ENCODE assay signal across 13 cellular contexts in the genomic region with DNA sequence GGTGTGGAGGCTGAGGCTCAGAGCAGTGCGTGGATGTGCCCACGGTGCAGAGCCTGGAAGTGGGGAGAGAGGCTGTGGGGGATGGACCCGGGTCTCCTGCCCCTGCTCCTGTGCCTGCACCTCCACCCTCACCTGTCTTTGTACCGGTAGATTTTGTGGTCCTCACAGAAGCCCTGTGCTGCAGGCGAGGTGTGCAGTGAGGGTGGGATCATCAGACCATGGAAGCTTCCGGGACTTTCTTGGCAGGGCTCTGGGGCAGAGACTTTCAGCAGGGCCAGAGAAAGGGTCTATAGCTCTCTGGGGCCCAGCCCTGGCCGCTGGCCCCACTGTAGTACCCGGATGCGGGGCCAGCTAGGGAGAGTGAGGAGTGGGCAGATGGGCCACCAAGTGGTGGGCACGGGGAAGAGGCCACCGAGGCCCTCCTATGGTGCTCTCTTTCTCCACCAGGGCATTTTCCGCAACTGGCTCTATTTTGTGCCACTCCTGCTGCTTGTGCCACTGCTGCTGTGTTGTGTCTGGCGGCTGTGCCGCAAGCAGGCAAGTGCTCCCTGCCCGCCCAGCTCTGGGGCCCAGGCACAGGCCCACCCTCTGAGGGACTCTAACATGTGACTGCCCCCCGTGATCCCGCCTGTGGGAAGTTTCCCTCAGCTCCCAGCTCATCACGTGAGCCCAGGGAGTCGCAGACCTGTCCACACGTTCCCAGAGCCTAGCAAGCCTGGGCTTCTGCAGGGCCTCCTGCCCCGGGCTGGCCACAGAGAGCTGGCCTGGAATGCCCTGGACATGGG. TPM values are rescaled to one million over a fixed set of nuclear protein-coding genes. Genes with fewer than 3 reads are reported as not detected.
DNase-seq lines count a peak whose midpoint lies in the region; ATAC-seq and TF ChIP-seq lines count a peak whose summit lies in the region.
"Had no signal": no experiment of that assay in that cellular context is flagged by ENCODE, and none has a peak within 500 bp of the region (broad histone marks: within the 10 kb centered on the region; RNA-seq: fewer than 3 reads in every experiment).

No MANE protein-coding gene starts in this region.

- ATAC-seq in Right ventricle myocardium inferior (peak; percentile 82), upper lobe of right lung (no peak), HG03139 (IDR thresholded peaks at IDR 0.05; ENCODE audit: unreplicated experiment) (no peak)

- H3K36me3 ChIP-seq in right atrium auricular region (no peaks in the 10 kb centered on the region), left ventricle myocardium inferior (no peaks in the 10 kb centered on the region), neutrophil (no peaks in the 10 kb centered on the region), upper lobe of right lung (no peaks in the 10 kb centered on the region)

- TF ChIP-seq CTCF in right atrium auricular region (IDR thresholded peaks at IDR 0.05) = no peak
- no peak for TF ChIP-seq CTCF in left ventricle myocardium inferior (IDR thresholded peaks at IDR 0.05; ENCODE audit: borderline replicate concordance)
- TF ChIP-seq CTCF in neutrophil (IDR thresholded peaks at IDR 0.05) = no peak
- TF ChIP-seq CTCF in upper lobe of right lung (IDR thresholded peaks at IDR 0.05) = no peak

- no peak for DNase-seq in Right ventricle myocardium inferior (ENCODE audit: missing footprints)
- no peak for DNase-seq in right atrium auricular region (ENCODE audit: low spot score)
- peak; percentile 61 for DNase-seq in left ventricle myocardium inferior
- DNase-seq in upper lobe of right lung = peak; percentile 46
- no peak for DNase-seq in NOMO-1 treated with dmso at 0.1 percent for 144 hours (lab: John Stamatoyannopoulos, UW; ENCODE audit: unreplicated experiment)
- no peak for DNase-seq in activated T-cell treated with anti-CD3 and anti-CD28 coated beads, Interleukin-2, amount 50 U/mL, for 1 hour
- DNase-seq: Caco-2, KBM-7, NCI-H2107, NCI-H226, SHP77 treated with DMSO at 0.1 percent for 48 hours had no signal

- H3K9me3 ChIP-seq in right atrium auricular region (no peaks in the 10 kb centered on the region), left ventricle myocardium inferior (replicated peaks) (no peaks in the 10 kb centered on the region), neutrophil (no peaks in the 10 kb centered on the region), upper lobe of right lung (no peaks in the 10 kb centered on the region)
- H3K9me3 ChIP-seq: Caco-2 had no signal

- H3K27ac ChIP-seq in right atrium auricular region (peak overlapping the region in 1 of 2 donors; percentile 23), left ventricle myocardium inferior (replicated peaks) (peak overlapping the region; percentile 83), neutrophil (peak overlapping the region; percentile 61), upper lobe of right lung (no peak overlapping the region)

- H3K4me3 ChIP-seq in right atrium auricular region = no peak overlapping the region
- H3K4me3 ChIP-seq in left ventricle myocardium inferior = no peak overlapping the region
- no peak overlapping the region for H3K4me3 ChIP-seq in neutrophil (ENCODE audit: low read depth in 1 of 2, low read length in 1 of 2)
- no peak overlapping the region for H3K4me3 ChIP-seq in upper lobe of right lung

- intact Hi-C loops in Right ventricle myocardium inferior (cut with DNase I) (no loop called here), left ventricle myocardium inferior (cut with micrococcal nuclease) (no loop called here), upper lobe of right lung (cut with DNase I) (no loop called here)

- H3K27me3 ChIP-seq in right atrium auricular region = no peaks in the 10 kb centered on the region
- no peaks in the 10 kb centered on the region for H3K27me3 ChIP-seq in left ventricle myocardium inferior (ENCODE audit: low read depth)
- no peaks in the 10 kb centered on the region for H3K27me3 ChIP-seq in neutrophil
- no peaks in the 10 kb centered on the region for H3K27me3 ChIP-seq in upper lobe of right lung

- H3K4me1 ChIP-seq in right atrium auricular region (no peaks in the 10 kb centered on the region), left ventricle myocardium inferior (peaks cover 18% of the 10 kb centered on the region), neutrophil (ENCODE audit: control insufficient read depth in 1 of 2, insufficient read depth in 1 of 2, low read depth in 1 of 2, low read length in 1 of 2) (peaks cover 70 to 83% of the 10 kb centered on the region in 2 experiments), upper lobe of right lung (no peaks in the 10 kb centered on the region)
- H3K4me1 ChIP-seq: Caco-2 had no signal

RNA-seq across cellular contexts. Expression of a gene that starts 22.1 kb away (rescaled TPM):
- total RNA-seq in Right ventricle myocardium inferior = not detected
- total RNA-seq in right atrium auricular region = not detected
- not detected for total RNA-seq in left ventricle myocardium inferior
- not detected for total RNA-seq in upper lobe of right lung
- total RNA-seq: Caco-2 had no signal

Comparison
In these comparisons a context has a peak if more than half of its experiments do, and no peak if none do; other contexts are left out.
1. DNase-seq: peak in left ventricle myocardium inferior (single experiment) and upper lobe of right lung (single experiment); none in Right ventricle myocardium inferior (single experiment), right atrium auricular region (single experiment), NOMO-1 treated with dmso at 0.1 percent for 144 hours (single experiment) and activated T-cell treated with anti-CD3 and anti-CD28 coated beads, Interleukin-2, amount 50 U/mL, for 1 hour (single experiment).